8 cellular contexts compared by ENCODE assay signal in genomic region chr9:65382701-65383318, GRCh38.
DNase-seq lines count a peak whose midpoint lies in the region; FAIRE-seq and TF ChIP-seq lines count a peak whose summit lies in the region.
"Not testable (repeated sequence)": the region's sequence is repeated elsewhere in the genome, so short reads cannot be mapped to it uniquely, and the experiment has no call there.

No MANE protein-coding gene starts in this region.

- not testable (repeated sequence) for TF ChIP-seq CTCF in GM06990 (IDR thresholded peaks at IDR 0.05; ENCODE audit: insufficient read depth, low read length, poor library complexity, severe bottlenecking); WERI-Rb-1 (IDR thresholded peaks at IDR 0.05; ENCODE audit: low read depth, low read length); choroid plexus epithelial cell (conservative IDR thresholded peaks at IDR 0.05; ENCODE audit: low read depth, low read length); osteocyte (IDR thresholded peaks at IDR 0.05); spleen (IDR thresholded peaks at IDR 0.05 in 8 of 11, conservative IDR thresholded peaks at IDR 0.05 in 3 of 11)
- peak; percentile 39; the same call in 1 of the 2 replicates for TF ChIP-seq CTCF in LNCAP (IDR thresholded peaks at IDR 0.05)

- not testable (repeated sequence) for H3K4me1 Mint-ChIP-seq in osteocyte (ENCODE audit: unreplicated experiment)

- intact Hi-C loops in spleen (cut with DNase I; ENCODE audit: low total_unique reads): not testable (repeated sequence)

- not testable (repeated sequence) for H3K27me3 Mint-ChIP-seq in osteocyte (ENCODE audit: unreplicated experiment)

- not testable (repeated sequence) for H3K36me3 ChIP-seq in GM06990 (ENCODE audit: control insufficient read depth, insufficient read depth, low read length); WERI-Rb-1; spleen

- H3K27ac ChIP-seq in WERI-Rb-1, spleen: not testable (repeated sequence)

- not testable (repeated sequence) for H3K36me3 Mint-ChIP-seq in osteocyte (ENCODE audit: unreplicated experiment)

- H3K9me3 ChIP-seq in WERI-Rb-1 (ENCODE audit: severe bottlenecking): not testable (repeated sequence)
- peaks cover 0 to 45% (median 34%) of the 10 kb centered on the region in 8 donors for H3K9me3 ChIP-seq in spleen

- not testable (repeated sequence) for H3K9me3 Mint-ChIP-seq in osteocyte (ENCODE audit: unreplicated experiment)

- not testable (repeated sequence) for H3K4me3 Mint-ChIP-seq in osteocyte (ENCODE audit: unreplicated experiment)

- DNase-seq in GM06990 (ENCODE audit: extremely low read depth, insufficient read length) (peak; percentile 20), RPMI8226 (peak; percentile 64), WERI-Rb-1 (peak; percentile 50), choroid plexus epithelial cell (ENCODE audit: low read depth) (peak; percentile 4), osteocyte (ENCODE audit: extremely low spot score, unreplicated experiment) (peak; percentile 75), spleen (peak; percentile 46), urothelium cell line (ENCODE audit: low spot score) (peak; percentile 41)

- H3K27ac Mint-ChIP-seq in osteocyte (ENCODE audit: unreplicated experiment): not testable (repeated sequence)

- FAIRE-seq in urothelium cell line (lab: Jason Lieb, UNC): not testable (repeated sequence)

- not testable (repeated sequence) for H3K27me3 ChIP-seq in GM06990 (replicated peaks; ENCODE audit: control insufficient read depth, insufficient read depth, low read length); WERI-Rb-1 (ENCODE audit: insufficient read depth, low read depth, severe bottlenecking); spleen (replicated peaks in 1 of 7)

- WGBS in spleen, 5 donors: 49 to 60% (median 59%) methylated on average over 1 to 38 of the region's 38 CpGs

- not testable (repeated sequence) for H3K4me1 ChIP-seq in spleen

- not testable (repeated sequence) for TF ChIP-seq POLR2A in spleen (IDR thresholded peaks at IDR 0.05)

- not testable (repeated sequence) for H3K4me3 ChIP-seq in GM06990 (replicated peaks; ENCODE audit: low read depth, low read length); WERI-Rb-1 (ENCODE audit: low read depth, low read length); spleen
- peak overlapping the region; percentile 20 for H3K4me3 ChIP-seq in choroid plexus epithelial cell (ENCODE audit: low read depth, low read length)

Comparison
In these comparisons a context has a peak if more than half of its experiments do, and no peak if none do; other contexts are left out.
1. DNase-seq: peak in every context shown above with its lines; median percentile 75 in osteocyte; 64 in RPMI8226; 50 in WERI-Rb-1; 46 in spleen; 41 in urothelium cell line; 20 in GM06990; 4 in choroid plexus epithelial cell.